ENCODE assay signal across 11 cellular contexts in genomic region chr16:16208461-16208860, GRCh38. TPM values are rescaled to one million over a fixed set of nuclear protein-coding genes. Genes with fewer than 3 reads are reported as not detected.
DNase-seq lines count a peak whose midpoint lies in the region; TF ChIP-seq lines count a peak whose summit lies in the region.
"Not testable (repeated sequence)": the region's sequence is repeated elsewhere in the genome, so short reads cannot be mapped to it uniquely, and the experiment has no call there.
"Had no signal": no experiment of that assay in that cellular context is flagged by ENCODE, and none has a peak within 500 bp of the region (broad histone marks: within the 10 kb centered on the region; RNA-seq: fewer than 3 reads in every experiment).

No MANE protein-coding gene starts in this region.

- intact Hi-C loops in colonic mucosa (cut with DNase I); cardiac septum (cut with DNase I); spleen (cut with DNase I; ENCODE audit: low total_unique reads): not testable (repeated sequence)

- TF ChIP-seq CTCF in HL-60 (IDR thresholded peaks at IDR 0.05; ENCODE audit: insufficient read depth, low read length); colonic mucosa (IDR thresholded peaks at IDR 0.05); liver (IDR thresholded peaks at IDR 0.05; ENCODE audit: low read depth, low read length, missing input control); osteocyte (IDR thresholded peaks at IDR 0.05); spleen (IDR thresholded peaks at IDR 0.05 in 8 of 11, conservative IDR thresholded peaks at IDR 0.05 in 3 of 11): not testable (repeated sequence)

- TF ChIP-seq POLR2A in spleen (IDR thresholded peaks at IDR 0.05): not testable (repeated sequence)

- DNase-seq in HL-60 (ENCODE audit: low read depth in 1 of 2, low spot score in 1 of 2): not testable (repeated sequence)
- DNase-seq in colonic mucosa (peak; percentile 9), cardiac septum (ENCODE audit: low spot score) (peak; percentile 9), mesenteric fat pad (ENCODE audit: low spot score) (peak; percentile 39), osteocyte (ENCODE audit: extremely low spot score, unreplicated experiment) (peak; percentile 69), spleen (peak; percentile 38), ureter (ENCODE audit: low spot score) (peak; percentile 32)

- not testable (repeated sequence) for H3K4me1 Mint-ChIP-seq in osteocyte (ENCODE audit: unreplicated experiment)

- WGBS in liver: 90% methylated on average over 12 of the region's 12 CpGs
- 85 to 92% (median 90%) methylated on average over 11 to 12 of the region's 12 CpGs for WGBS in spleen, 5 donors

- not testable (repeated sequence) for H3K9me3 ChIP-seq in colonic mucosa; liver (ENCODE audit: control insufficient read depth in 4 of 4, low read length in 3 of 4); spleen

- H3K4me1 ChIP-seq in colonic mucosa: not testable (repeated sequence)
- H3K4me1 ChIP-seq in liver (ENCODE audit: control insufficient read depth in 4 of 4, insufficient read depth in 4 of 4, low read length in 3 of 4) (peaks cover 5 to 21% (median 6%) of the 10 kb centered on the region in 4 donors), spleen (peaks cover 0 to 18% (median 3%) of the 10 kb centered on the region in 6 donors)

- H3K4me3 Mint-ChIP-seq in osteocyte (ENCODE audit: unreplicated experiment): not testable (repeated sequence)

- not testable (repeated sequence) for H3K9ac ChIP-seq in colonic mucosa (ENCODE audit: low read depth in 2 of 2, low read length in 2 of 2); liver (ENCODE audit: low read depth in 1 of 2, low read length in 2 of 2)

- peak overlapping the region; percentile 41; the same call in 1 of the 2 replicates for H3K27ac ChIP-seq in HL-60 (replicated peaks)
- not testable (repeated sequence) for H3K27ac ChIP-seq in colonic mucosa
- peak overlapping the region; percentile 7 to 42 for H3K27ac ChIP-seq in liver (ENCODE audit: low read depth in 1 of 2, low read length in 2 of 2)
- peak overlapping the region in 7 of 8 donors; percentile 36 to 86 (median 51) for H3K27ac ChIP-seq in spleen

- not testable (repeated sequence) for H3K27ac Mint-ChIP-seq in osteocyte (ENCODE audit: unreplicated experiment)

- not testable (repeated sequence) for H3K27me3 Mint-ChIP-seq in osteocyte (ENCODE audit: unreplicated experiment)

- not testable (repeated sequence) for H3K36me3 Mint-ChIP-seq in osteocyte (ENCODE audit: unreplicated experiment)

- TF ChIP-seq RAD21 in liver (IDR thresholded peaks at IDR 0.05): not testable (repeated sequence)

- H3K9me3 Mint-ChIP-seq in osteocyte (ENCODE audit: unreplicated experiment): not testable (repeated sequence)

- not testable (repeated sequence) for H3K4me3 ChIP-seq in HL-60 (replicated peaks; ENCODE audit: insufficient read depth, low read length); colonic mucosa; liver (ENCODE audit: low read depth in 1 of 3, low read length in 3 of 3)
- peak overlapping the region in 1 of 8 donors; percentile 33 for H3K4me3 ChIP-seq in spleen

- H3K36me3 ChIP-seq in colonic mucosa; liver (ENCODE audit: control insufficient read depth in 4 of 4, insufficient read depth in 3 of 4, low read depth in 1 of 4, low read length in 3 of 4); spleen: not testable (repeated sequence)

- not testable (repeated sequence) for H3K27me3 ChIP-seq in HL-60 (ENCODE audit: insufficient read depth, poor library complexity, severe bottlenecking); colonic mucosa; liver (ENCODE audit: control insufficient read depth in 4 of 4, insufficient read depth in 4 of 4, low read length in 3 of 4); spleen (replicated peaks in 1 of 7)

RNA-seq across cellular contexts. Expression of gene ABCC6, which starts 14.8 kb away (rescaled TPM):
- total RNA-seq in colonic mucosa (10 to 100 TPM; 10.4 to 14.5 TPM), cardiac septum (0.38 TPM), liver (100 to 1,000 TPM; 107 to 162 TPM), mesenteric fat pad (6.9 TPM), osteocyte (1.4 and 2.1 TPM in 2 replicates), spleen (under 1 TPM; 0.22 to 0.94 (median 0.52) TPM), ureter (0.29 TPM)
- polyA plus RNA-seq in liver (10 to 100 TPM; 50.6 to 84.6 TPM), spleen (under 1 TPM; 0.14 to 0.50 (median 0.38) TPM)
- total RNA-seq: A673; CD4-positive, alpha-beta T cell; CD8-positive, alpha-beta T cell had no signal

RNA-seq across cellular contexts. Expression of gene NOMO3, which starts 23.9 kb away (rescaled TPM):
- 10 to 100 TPM; 23.9 to 54.2 TPM for total RNA-seq in colonic mucosa
- 34.9 TPM for total RNA-seq in cardiac septum
- total RNA-seq in liver: 10 to 100 TPM; 12.6 to 31.6 TPM
- 10 to 100 TPM in 1 of 2 donors, 1 to 10 TPM in 1; 4.5 to 16.6 TPM for polyA plus RNA-seq in liver
- total RNA-seq in mesenteric fat pad: 55.5 TPM
- 21.4 and 29.6 TPM in 2 replicates for total RNA-seq in osteocyte
- total RNA-seq in spleen: 10 to 100 TPM; 18.3 to 52.8 (median 37.9) TPM
- 1 to 10 TPM; 2.9 to 5.4 (median 5.3) TPM for polyA plus RNA-seq in spleen
- total RNA-seq in ureter: 56.6 TPM

Comparison
In these comparisons a context has a peak if more than half of its experiments do, and no peak if none do; other contexts are left out.
1. RNA of gene ABCC6, which starts 14.8 kb away (total RNA-seq): 107 to 162 TPM in liver; 10.4 to 14.5 TPM in colonic mucosa, 6.9 TPM in mesenteric fat pad (single experiment), 1.4 to 2.1 TPM in osteocyte, 0.22 to 0.94 TPM in spleen, 0.38 TPM in cardiac septum (single experiment) and 0.29 TPM in ureter (single experiment); every median in the first group is over 4 times any median in the second.